Comparison of ENCODE assay signal across 30 cellular contexts in the genomic region with DNA sequence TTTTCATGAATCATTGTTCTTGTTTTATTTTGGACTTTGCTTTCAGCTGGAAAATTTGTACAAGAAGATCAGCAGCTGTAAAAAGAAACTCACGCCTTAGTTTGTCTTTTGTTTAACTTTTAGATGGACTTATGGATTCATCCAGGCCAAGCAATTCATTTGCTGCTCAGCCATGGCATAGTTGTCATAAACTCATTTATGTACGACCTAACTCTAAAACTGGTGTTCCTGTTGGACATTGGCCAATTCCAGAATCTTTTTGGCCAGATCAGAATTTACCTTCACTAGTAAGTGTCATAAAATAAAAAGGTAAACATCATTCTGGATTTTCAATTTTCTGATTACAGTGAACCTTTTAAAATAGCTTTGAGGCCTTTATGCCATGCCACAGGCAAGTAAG. TPM values are rescaled to one million over a fixed set of nuclear protein-coding genes. Genes with fewer than 3 reads are reported as not detected.
"Had no signal": no experiment of that assay in that cellular context is flagged by ENCODE, and none has a peak within 500 bp of the region (broad histone marks: within the 10 kb centered on the region; RNA-seq: fewer than 3 reads in every experiment).

No MANE protein-coding gene starts in this region.

- DNase-seq: activated CD4-positive, alpha-beta T cell treated with anti-CD3 and anti-CD28 coated beads, Interleukin-2, amount 10 ng/mL, durations not matched to agents 24 days and 14 days; activated CD4-positive, alpha-beta T cell treated with anti-CD3 and anti-CD28 coated beads, Interleukin-2, amount 50 U/mL, for 4 hours; activated CD8-positive, alpha-beta T cell treated with anti-CD3 and anti-CD28 coated beads for 36 hours; activated effector memory CD4-positive, alpha-beta T cell treated with anti-CD3 and anti-CD28 coated beads, Interleukin-2, amount 50 U/mL, for 16 hours; activated naive CD4-positive, alpha-beta T cell; activated T-cell treated with anti-CD3 and anti-CD28 coated beads, Interleukin-2, amount 50 U/mL, for 1 hour; activated T-cell treated with anti-CD3 and anti-CD28 coated beads, Interleukin-2, amount 50 U/mL, for 72 hours; adrenal gland; caudate nucleus; cerebellar nuclear complex; NCI-H1105; NCI-H1436; NCI-H1694; NCI-H1930; NCI-H2081 treated with DMSO at 0.1 percent for 48 hours; NCI-H345; NCI-H524 treated with DMSO at 0.1 percent for 48 hours; PC-9; SIG-M5; T-cell; T-helper 17 cell; T-helper 9 cell had no signal

- H3K27ac ChIP-seq: PC-9, RWPE1 had no signal

- FAIRE-seq: bronchial epithelial cell, K562, RCC 7860 had no signal

- H3K27me3 ChIP-seq: adrenal gland had no signal

- H3K9me3 ChIP-seq: adrenal gland had no signal

- H3K4me3 ChIP-seq: adrenal gland, K562, PC-9 had no signal

- H3K36me3 ChIP-seq: adrenal gland had no signal

- ATAC-seq: activated CD8-positive, alpha-beta T cell treated with anti-CD3 and anti-CD28 coated beads for 36 hours; activated naive CD4-positive, alpha-beta T cell treated with anti-CD3 and anti-CD28 coated beads, Interleukin-2, amount 50 U/mL, for 72 hours; activated T-cell treated with anti-CD3 and anti-CD28 coated beads, Interleukin-2, amount 50 U/mL, for 72 hours; activated T-helper 17 cell treated with anti-CD3 and anti-CD28 coated beads, Interleukin-2, amount 50 U/mL, for 72 hours; K562; Right ventricle myocardium inferior; SK-N-SH treated with all-trans-retinoic acid at 6 μM for 48 hours; T-cell; T-helper 17 cell had no signal

RNA-seq across cellular contexts. Expression of gene INTS6L, which starts 29.1 kb away (rescaled TPM):
- total RNA-seq: PC-9 had no signal
